ENCODE assay signal across 8 cellular contexts in genomic region chr9:127589955-127590370, GRCh38. TPM values are rescaled to one million over a fixed set of nuclear protein-coding genes. Genes with fewer than 3 reads are reported as not detected.
DNase-seq lines count a peak whose midpoint lies in the region; FAIRE-seq and TF ChIP-seq lines count a peak whose summit lies in the region.

No MANE protein-coding gene starts in this region.

- H3K27me3 ChIP-seq in cardiac muscle cell (no peaks in the 10 kb centered on the region), prostate gland (replicated peaks; ENCODE audit: insufficient read depth) (no peaks in the 10 kb centered on the region)

- 5% methylated on average over 8 of the region's 8 CpGs for WGBS in prostate gland

- TF ChIP-seq CTCF in CD14-positive monocyte (IDR thresholded peaks at IDR 0.05) (peak; percentile 90), cardiac muscle cell (IDR thresholded peaks at IDR 0.05; ENCODE audit: low read depth, low read length) (peak; percentile 95), prostate gland (IDR thresholded peaks at IDR 0.05) (peak; percentile 83 to 97 (median 89))

- H3K27me3 Mint-ChIP-seq in CD14-positive monocyte (ENCODE audit: low read depth in 3 of 3): peaks cover 0 to 18% (median 6%) of the 10 kb centered on the region in 3 donors
- H3K27me3 Mint-ChIP-seq in activated naive CD4-positive, alpha-beta T cell treated with anti-CD3 and anti-CD28 coated beads, Interleukin-2, amount 10 ng/mL, durations not matched to agents 7 days and 5 days: peaks cover 56% of the 10 kb centered on the region

- peak overlapping the region in 1 of 2 donors; percentile 5 for H3K4me3 Mint-ChIP-seq in CD14-positive monocyte
- no peak overlapping the region for H3K4me3 Mint-ChIP-seq in activated naive CD4-positive, alpha-beta T cell treated with anti-CD3 and anti-CD28 coated beads, Interleukin-2, amount 10 ng/mL, durations not matched to agents 7 days and 5 days

- peaks cover 25% of the 10 kb centered on the region for H3K4me1 Mint-ChIP-seq in CD14-positive monocyte
- peaks cover 11% of the 10 kb centered on the region for H3K4me1 Mint-ChIP-seq in activated naive CD4-positive, alpha-beta T cell treated with anti-CD3 and anti-CD28 coated beads, Interleukin-2, amount 10 ng/mL, durations not matched to agents 7 days and 5 days

- CTCF ChIA-PET in activated naive CD4-positive, alpha-beta T cell treated with anti-CD3 and anti-CD28 coated beads, Interleukin-2, amount 10 ng/mL, durations not matched to agents 7 days and 5 days (lab: Charles Lee): interaction anchor here (0.6 to 4.2 kb wide), 22 partner anchors 18 to 334 kb away, joined by 3 to 44 read pairs (median 4); partner anchors contain the start of genes PTRH1, STXBP1, TOR2A and TTC16

- intact Hi-C loops in CD14-positive monocyte (cut with micrococcal nuclease): loop anchor here (5.0 to 10.0 kb wide), 4 partner anchors 63 to 335 kb away; no protein-coding TSS in a partner anchor
- intact Hi-C loops in prostate gland (cut with DNase I): loop anchor here (2.0 to 5.0 kb wide), 4 partner anchors 145 to 331 kb away; partner anchors contain the start of genes CDK9 and TOR2A
- intact Hi-C loops in posterior vena cava (cut with DNase I): loop anchor here (5.0 kb wide), 4 partner anchors 88 to 332 kb away; no protein-coding TSS in a partner anchor

- H3K4me1 ChIP-seq in cardiac muscle cell (ENCODE audit: low read depth): no peaks in the 10 kb centered on the region
- no peaks in the 10 kb centered on the region for H3K4me1 ChIP-seq in prostate gland (replicated peaks)

- no peak overlapping the region for H3K27ac ChIP-seq in cardiac muscle cell
- H3K27ac ChIP-seq in prostate gland: no peak overlapping the region

- H3K9me3 Mint-ChIP-seq in CD14-positive monocyte: peaks cover 0 to 3% (median 0%) of the 10 kb centered on the region in 7 donors
- H3K9me3 Mint-ChIP-seq in activated naive CD4-positive, alpha-beta T cell treated with anti-CD3 and anti-CD28 coated beads, Interleukin-2, amount 10 ng/mL, durations not matched to agents 7 days and 5 days: no peaks in the 10 kb centered on the region

- peak; percentile 72 for FAIRE-seq in H54 (lab: Jason Lieb, UNC)

- TF ChIP-seq POLR2A in H54 (IDR thresholded peaks at IDR 0.05; ENCODE audit: low read depth, low read length) (no peak), prostate gland (IDR thresholded peaks at IDR 0.05) (no peak)

- H3K36me3 Mint-ChIP-seq in CD14-positive monocyte: peaks cover 9 to 32% of the 10 kb centered on the region in 2 donors
- no peaks in the 10 kb centered on the region for H3K36me3 Mint-ChIP-seq in activated naive CD4-positive, alpha-beta T cell treated with anti-CD3 and anti-CD28 coated beads, Interleukin-2, amount 10 ng/mL, durations not matched to agents 7 days and 5 days

- H3K36me3 ChIP-seq in cardiac muscle cell (no peaks in the 10 kb centered on the region), prostate gland (no peaks in the 10 kb centered on the region)

- DNase-seq in CD14-positive monocyte (ENCODE audit: low spot score) (no peak), H54 (ENCODE audit: insufficient read length, low spot score) (no peak), NCI-H524 (lab: John Stamatoyannopoulos, UW) (peak; percentile 57 to 87), cardiac muscle cell (ENCODE audit: low read depth in 1 of 2, low spot score in 1 of 2) (peak; percentile 84 to 87), prostate gland (ENCODE audit: low spot score) (peak; percentile 70), SIG-M5 (lab: John Stamatoyannopoulos, UW) (no peak), posterior vena cava (ENCODE audit: low spot score) (no peak)
- peak; percentile 54 for DNase-seq in activated naive CD4-positive, alpha-beta T cell treated with anti-CD3 and anti-CD28 coated beads, Interleukin-2, amount 10 ng/mL, durations not matched to agents 7 days and 5 days

- H3K4me3 ChIP-seq in cardiac muscle cell (no peak overlapping the region), prostate gland (no peak overlapping the region)

- H3K9me3 ChIP-seq in cardiac muscle cell (ENCODE audit: low read depth): no peaks in the 10 kb centered on the region
- no peaks in the 10 kb centered on the region for H3K9me3 ChIP-seq in prostate gland

- H3K27ac Mint-ChIP-seq in CD14-positive monocyte: peak overlapping the region in 1 of 7 donors; percentile 49
- H3K27ac Mint-ChIP-seq in activated naive CD4-positive, alpha-beta T cell treated with anti-CD3 and anti-CD28 coated beads, Interleukin-2, amount 10 ng/mL, durations not matched to agents 7 days and 5 days: no peak overlapping the region

RNA-seq across cellular contexts. Expression of gene STXBP1, which starts 22.1 kb away (rescaled TPM):
- under 1 TPM in 1 of 2 donors, not detected in 1; 0.59 TPM for polyA plus RNA-seq in CD14-positive monocyte
- total RNA-seq in cardiac muscle cell: 19.8 and 95.5 TPM in 2 replicates
- polyA plus RNA-seq in cardiac muscle cell: 26.0 and 27.0 TPM in 2 replicates
- 10 to 100 TPM; 32.2 to 47.6 TPM for total RNA-seq in prostate gland
- total RNA-seq in posterior vena cava: 10 to 100 TPM; 69.4 to 80.3 TPM

Comparison
In these comparisons a context has a peak if more than half of its experiments do, and no peak if none do; other contexts are left out.
1. DNase-seq: peak in NCI-H524 (2 of 2), activated naive CD4-positive, alpha-beta T cell treated with anti-CD3 and anti-CD28 coated beads, Interleukin-2, amount 10 ng/mL, durations not matched to agents 7 days and 5 days (single experiment), cardiac muscle cell (2 of 2) and prostate gland (single experiment); none in CD14-positive monocyte (single experiment), H54 (single experiment), SIG-M5 (single experiment) and posterior vena cava (single experiment).
2. Peak in every context shown above with its lines, with median percentiles within 50 percentile points of each other: CTCF ChIP-seq.